1 cellular context compared by ENCODE assay signal in the genomic region with DNA sequence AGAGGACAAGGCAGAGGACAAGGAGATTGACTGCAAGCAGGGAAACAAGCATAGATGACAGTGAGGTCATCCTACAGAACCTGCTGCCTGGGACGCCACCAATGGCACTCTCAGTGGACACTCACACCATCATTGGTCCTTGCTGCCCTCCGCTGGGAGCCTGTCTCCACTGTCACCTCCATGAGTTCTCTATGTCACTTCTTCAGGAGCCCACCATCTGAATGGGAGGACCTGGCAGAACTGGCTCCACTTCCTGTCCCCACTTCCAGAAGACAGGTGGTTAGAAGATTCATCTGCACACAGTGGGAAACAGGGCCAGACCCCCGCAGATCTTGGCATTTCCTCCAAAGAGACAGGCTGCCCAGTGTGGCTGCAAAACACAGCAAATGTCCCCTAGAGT.
TF ChIP-seq lines count a peak whose summit lies in the region.

No MANE protein-coding gene starts in this region.

TF ChIP-seq in HEK293, 187 proteins besides CTCF, POLR2A, EP300 and RAD21 (continued from another document):
- TF ChIP-seq, protein P1, sequence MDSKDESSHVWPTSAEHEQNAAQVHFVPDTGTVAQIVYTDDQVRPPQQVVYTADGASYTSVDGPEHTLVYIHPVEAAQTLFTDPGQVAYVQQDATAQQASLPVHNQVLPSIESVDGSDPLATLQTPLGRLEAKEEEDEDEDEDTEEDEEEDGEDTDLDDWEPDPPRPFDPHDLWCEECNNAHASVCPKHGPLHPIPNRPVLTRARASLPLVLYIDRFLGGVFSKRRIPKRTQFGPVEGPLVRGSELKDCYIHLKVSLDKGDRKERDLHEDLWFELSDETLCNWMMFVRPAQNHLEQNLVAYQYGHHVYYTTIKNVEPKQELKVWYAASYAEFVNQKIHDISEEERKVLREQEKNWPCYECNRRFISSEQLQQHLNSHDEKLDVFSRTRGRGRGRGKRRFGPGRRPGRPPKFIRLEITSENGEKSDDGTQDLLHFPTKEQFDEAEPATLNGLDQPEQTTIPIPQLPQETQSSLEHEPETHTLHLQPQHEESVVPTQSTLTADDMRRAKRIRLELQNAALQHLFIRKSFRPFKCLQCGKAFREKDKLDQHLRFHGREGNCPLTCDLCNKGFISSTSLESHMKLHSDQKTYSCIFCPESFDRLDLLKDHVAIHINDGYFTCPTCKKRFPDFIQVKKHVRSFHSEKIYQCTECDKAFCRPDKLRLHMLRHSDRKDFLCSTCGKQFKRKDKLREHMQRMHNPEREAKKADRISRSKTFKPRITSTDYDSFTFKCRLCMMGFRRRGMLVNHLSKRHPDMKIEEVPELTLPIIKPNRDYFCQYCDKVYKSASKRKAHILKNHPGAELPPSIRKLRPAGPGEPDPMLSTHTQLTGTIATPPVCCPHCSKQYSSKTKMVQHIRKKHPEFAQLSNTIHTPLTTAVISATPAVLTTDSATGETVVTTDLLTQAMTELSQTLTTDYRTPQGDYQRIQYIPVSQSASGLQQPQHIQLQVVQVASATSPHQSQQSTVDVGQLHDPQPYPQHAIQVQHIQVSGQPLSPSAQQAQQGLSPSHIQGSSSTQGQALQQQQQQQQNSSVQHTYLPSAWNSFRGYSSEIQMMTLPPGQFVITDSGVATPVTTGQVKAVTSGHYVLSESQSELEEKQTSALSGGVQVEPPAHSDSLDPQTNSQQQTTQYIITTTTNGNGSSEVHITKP (tag by site-specific recombination; IDR thresholded peaks at IDR 0.05), result peak; percentile 55
- TF ChIP-seq ZFP69B (tag by site-specific recombination; IDR thresholded peaks at IDR 0.05) (no peak), ZFP3 (tag by site-specific recombination; IDR thresholded peaks at IDR 0.05; ENCODE audit: low read depth) (no peak), ZBTB7A (tag by site-specific recombination; IDR thresholded peaks at IDR 0.05; ENCODE audit: low read depth) (no peak), ZNF707 (tag by site-specific recombination; IDR thresholded peaks at IDR 0.05) (no peak)
